8 cellular contexts compared by ENCODE assay signal in genomic region chr9:121699271-121700164, GRCh38. TPM values are rescaled to one million over a fixed set of nuclear protein-coding genes. Genes with fewer than 3 reads are reported as not detected.
A peak's percentile ranks its signal among the peaks of the same experiment; 100 is the strongest.
DNase-seq lines count a peak whose midpoint lies in the region; ATAC-seq and TF ChIP-seq lines count a peak whose summit lies in the region.

No MANE protein-coding gene starts in this region.

- H3K4me1 Mint-ChIP-seq in activated naive CD4-positive, alpha-beta T cell treated with anti-CD3 and anti-CD28 coated beads, Interleukin-2, amount 10 ng/mL, durations not matched to agents 7 days and 5 days: peaks cover 20% of the 10 kb centered on the region

- no peak overlapping the region for H3K27ac Mint-ChIP-seq in activated naive CD4-positive, alpha-beta T cell treated with anti-CD3 and anti-CD28 coated beads, Interleukin-2, amount 10 ng/mL, durations not matched to agents 7 days and 5 days

- ATAC-seq in GM21786 (IDR thresholded peaks at IDR 0.05; ENCODE audit: unreplicated experiment) (peak; percentile 62), left ventricle myocardium superior (peak; percentile 21), HG02870 (IDR thresholded peaks at IDR 0.05; ENCODE audit: unreplicated experiment) (no peak)

- CTCF ChIA-PET in activated naive CD4-positive, alpha-beta T cell treated with anti-CD3 and anti-CD28 coated beads, Interleukin-2, amount 10 ng/mL, durations not matched to agents 7 days and 5 days (lab: Charles Lee): interaction anchor here (4.6 kb wide), 1 partner anchor 12 kb away, joined by 24 read pairs; no protein-coding TSS in a partner anchor

- intact Hi-C loops in left ventricle myocardium superior (cut with micrococcal nuclease): no loop called here

- no peak for TF ChIP-seq POLR2A in erythroblast (IDR thresholded peaks at IDR 0.05; ENCODE audit: low read length)

- H3K4me3 ChIP-seq in skeletal muscle cell (ENCODE audit: low read depth, low read length): peak overlapping the region; percentile 71

- H3K36me3 Mint-ChIP-seq in activated naive CD4-positive, alpha-beta T cell treated with anti-CD3 and anti-CD28 coated beads, Interleukin-2, amount 10 ng/mL, durations not matched to agents 7 days and 5 days: no peaks in the 10 kb centered on the region

- H3K9me3 Mint-ChIP-seq in activated naive CD4-positive, alpha-beta T cell treated with anti-CD3 and anti-CD28 coated beads, Interleukin-2, amount 10 ng/mL, durations not matched to agents 7 days and 5 days: no peaks in the 10 kb centered on the region

- peaks cover 90% of the 10 kb centered on the region for H3K27me3 Mint-ChIP-seq in activated naive CD4-positive, alpha-beta T cell treated with anti-CD3 and anti-CD28 coated beads, Interleukin-2, amount 10 ng/mL, durations not matched to agents 7 days and 5 days

- H3K4me3 Mint-ChIP-seq in activated naive CD4-positive, alpha-beta T cell treated with anti-CD3 and anti-CD28 coated beads, Interleukin-2, amount 10 ng/mL, durations not matched to agents 7 days and 5 days: no peak overlapping the region

- DNase-seq in GM03348 (ENCODE audit: low spot score) (peak; percentile 83), NCI-H69 (lab: John Stamatoyannopoulos, UW) (peak; percentile 86), left ventricle myocardium superior (peak; percentile 81), skeletal muscle cell (ENCODE audit: low read depth) (no peak), erythroblast (lab: John Stamatoyannopoulos, UW) (no peak)
- peak; percentile 80 for DNase-seq in activated naive CD4-positive, alpha-beta T cell treated with anti-CD3 and anti-CD28 coated beads, Interleukin-2, amount 10 ng/mL, durations not matched to agents 7 days and 5 days

RNA-seq across cellular contexts. Expression of gene DAB2IP, which starts 48.1 kb away (rescaled TPM):
- total RNA-seq in left ventricle myocardium superior: 54.8 TPM

Comparison
In these comparisons a context has a peak if more than half of its experiments do, and no peak if none do; other contexts are left out.
1. DNase-seq: peak in GM03348 (single experiment), NCI-H69 (single experiment), activated naive CD4-positive, alpha-beta T cell treated with anti-CD3 and anti-CD28 coated beads, Interleukin-2, amount 10 ng/mL, durations not matched to agents 7 days and 5 days (single experiment) and left ventricle myocardium superior (single experiment); none in skeletal muscle cell (single experiment) and erythroblast (0 of 2).